ENCODE assay signal across 29 cellular contexts in genomic region chr1:22406722-22407495, GRCh38. TPM values are rescaled to one million over a fixed set of nuclear protein-coding genes. Genes with fewer than 3 reads are reported as not detected.
DNase-seq lines count a peak whose midpoint lies in the region; ATAC-seq, FAIRE-seq and TF ChIP-seq lines count a peak whose summit lies in the region.
"Had no signal": no experiment of that assay in that cellular context is flagged by ENCODE, and none has a peak within 500 bp of the region (broad histone marks: within the 10 kb centered on the region; RNA-seq: fewer than 3 reads in every experiment).

No MANE protein-coding gene starts in this region.

- H3K18ac ChIP-seq in H1 (ENCODE audit: extremely low read depth, low read length): no peak overlapping the region; the same call in 1 of the 2 replicates

- intact Hi-C loops in activated T-helper 1 cell treated with anti-CD3 and anti-CD28 coated beads, Interleukin-12 subunit alpha, Interleukin-12 subunit beta, Interleukin-2, Interleukin-4 antibody, amounts not matched to agents 30 ng/mL and 10 ng/mL and 1 ng/mL, durations not matched to agents 14 hours and 24 hours and 36 hours (cut with micrococcal nuclease): no loop called here

- H3F3A ChIP-seq in GM23338 (replicated peaks; ENCODE audit: low read depth): no peaks in the 10 kb centered on the region

- H3K56ac ChIP-seq in H1 (replicated peaks; ENCODE audit: insufficient read length, low read depth, low read length): no peak overlapping the region

- H2BK15ac ChIP-seq in H1 (ENCODE audit: low read length): no peak overlapping the region

- no peak overlapping the region for H3K23ac ChIP-seq in H1 (ENCODE audit: insufficient read length)

- H3K4ac ChIP-seq in H1 (replicated peaks; ENCODE audit: insufficient read length, low read depth, low read length): peak overlapping the region; percentile 25

- no peak overlapping the region for H4K5ac ChIP-seq in H1 (ENCODE audit: insufficient read length, low read depth, low read length)

- H4K91ac ChIP-seq in H1 (replicated peaks; ENCODE audit: insufficient read length, low read length): no peak overlapping the region

- H4K20me1 ChIP-seq in GM23338 (replicated peaks; ENCODE audit: insufficient read depth) (no peaks in the 10 kb centered on the region), H1 (replicated peaks in 1 of 2; ENCODE audit: control insufficient read depth in 1 of 2, insufficient read depth in 2 of 2, low read length in 2 of 2) (no peaks in the 10 kb centered on the region)

- no peak overlapping the region for H3K27ac Mint-ChIP-seq in GM23338
- H3K27ac Mint-ChIP-seq in activated T-helper 1 cell treated with anti-CD3 and anti-CD28 coated beads, Interleukin-12 subunit alpha, Interleukin-12 subunit beta, Interleukin-2, Interleukin-4 antibody, amounts not matched to agents 30 ng/mL and 10 ng/mL and 1 ng/mL, durations not matched to agents 14 hours and 24 hours and 36 hours: no peak overlapping the region
- H3K27ac Mint-ChIP-seq: activated CD4-positive, alpha-beta T cell treated with anti-CD3 and anti-CD28 coated beads, Interleukin-2, amount 10 ng/mL, durations not matched to agents 24 days and 14 days; B cell; CD8-positive, alpha-beta memory T cell; stimulated activated naive CD8-positive, alpha-beta T cell treated with anti-CD3 and anti-CD28 coated beads, Interleukin-15, Interleukin-2, amounts not matched to agents 100 ng/mL and 50 ng/mL, for 24 hours; WTC11 had no signal

- no peak overlapping the region for H3K4me2 ChIP-seq in GM23338
- no peak overlapping the region for H3K4me2 ChIP-seq in H1 (ENCODE audit: insufficient read depth in 1 of 2, low read depth in 2 of 2, low read length in 2 of 2)

- H3K9ac ChIP-seq in H1 (replicated peaks in 1 of 4; ENCODE audit: extremely low read depth in 1 of 4, low read depth in 3 of 4, low read length in 3 of 4): no peak overlapping the region

- H3K14ac ChIP-seq in H1 (ENCODE audit: insufficient read length): no peak overlapping the region

- peaks cover 6% of the 10 kb centered on the region; the same call in 1 of the 3 replicates for H3K9me3 Mint-ChIP-seq in GM23338
- no peaks in the 10 kb centered on the region for H3K9me3 Mint-ChIP-seq in activated T-helper 1 cell treated with anti-CD3 and anti-CD28 coated beads, Interleukin-12 subunit alpha, Interleukin-12 subunit beta, Interleukin-2, Interleukin-4 antibody, amounts not matched to agents 30 ng/mL and 10 ng/mL and 1 ng/mL, durations not matched to agents 14 hours and 24 hours and 36 hours
- H3K9me3 Mint-ChIP-seq: activated CD4-positive, alpha-beta T cell treated with anti-CD3 and anti-CD28 coated beads, Interleukin-2, amount 10 ng/mL, durations not matched to agents 24 days and 14 days; stimulated activated naive CD8-positive, alpha-beta T cell treated with anti-CD3 and anti-CD28 coated beads, Interleukin-15, Interleukin-2, amounts not matched to agents 100 ng/mL and 50 ng/mL, for 24 hours had no signal

- FAIRE-seq in H1 (lab: Jason Lieb, UNC): no peak
- FAIRE-seq: A204.1, endometrium, frontal cortex had no signal

- TF ChIP-seq POLR2A in H1 (IDR thresholded peaks at IDR 0.05; ENCODE audit: control extremely low read depth in 1 of 2, low read depth in 2 of 2, low read length in 2 of 2) (no peak), gastroesophageal sphincter (IDR thresholded peaks at IDR 0.05) (no peak)

- H3K9me3 ChIP-seq in H1 (ENCODE audit: insufficient read depth in 2 of 2, low read depth in 1 of 2, low read length in 1 of 2) (peaks cover 0 to 4% of the 10 kb centered on the region in 2 experiments; a peak in 1 of 4 replicates), gastroesophageal sphincter (no peaks in the 10 kb centered on the region)
- H3K9me3 ChIP-seq: esophagus muscularis mucosa, neutrophil, SJCRH30, testis had no signal

- no peak overlapping the region for H2BK20ac ChIP-seq in H1 (ENCODE audit: low read length)

- no peak for ATAC-seq in GM23338
- no peak for ATAC-seq in gastroesophageal sphincter
- no peak for ATAC-seq in HG03571 (IDR thresholded peaks at IDR 0.05; ENCODE audit: unreplicated experiment)
- ATAC-seq: HCT116, right cardiac atrium, WTC11 had no signal

- 86% methylated on average over 13 of the region's 13 CpGs; no CpG with 5 or more reads in 1 of the 2 experiments for WGBS in H1 (ENCODE audit: extremely low coverage in 1 of 2, insufficient coverage in 1 of 2, insufficient read length in 1 of 2, insufficient replicate concordance in 2 of 2, low coverage in 1 of 2, low lambda C conversion rate in 2 of 2, missing lambda C conversion rate in 1 of 2), 2 experiments
- WGBS in gastroesophageal sphincter (ENCODE audit: low coverage in 1 of 2), 2 donors: 68 to 77% methylated on average over 4 to 9 of the region's 13 CpGs

- H3K23me2 ChIP-seq in H1 (ENCODE audit: low read depth, low read length): peaks cover 3% of the 10 kb centered on the region; the same call in 1 of the 2 replicates

- no peaks in the 10 kb centered on the region for H3K36me3 ChIP-seq in GM23338 (ENCODE audit: insufficient read depth)
- H3K36me3 ChIP-seq in H1 (ENCODE audit: control insufficient read depth in 2 of 4, insufficient read depth in 4 of 4, low read length in 3 of 4): no peaks in the 10 kb centered on the region
- H3K36me3 ChIP-seq in gastroesophageal sphincter: no peaks in the 10 kb centered on the region
- H3K36me3 ChIP-seq: esophagus muscularis mucosa, neutrophil, SJCRH30 had no signal

- TF ChIP-seq CTCF in GM23338 (conservative IDR thresholded peaks at IDR 0.05; ENCODE audit: low read depth in 2 of 2) (no peak), H1 (IDR thresholded peaks at IDR 0.05; ENCODE audit: control extremely low read depth in 1 of 3, insufficient read depth in 1 of 3, low read depth in 1 of 3, low read length in 3 of 3) (no peak), gastroesophageal sphincter (IDR thresholded peaks at IDR 0.05) (no peak)

- peak overlapping the region; percentile 60; the same call in 1 of the 2 replicates for H2BK12ac ChIP-seq in H1 (ENCODE audit: low read depth, low read length)

- H2AK5ac ChIP-seq in H1 (ENCODE audit: low read depth, low read length): 0 out of 2 replicates have a peak overlapping the region, but pooled peaks have one; percentile 13

- H3K36me3 Mint-ChIP-seq in GM23338 (ENCODE audit: low read depth): no peaks in the 10 kb centered on the region
- no peaks in the 10 kb centered on the region for H3K36me3 Mint-ChIP-seq in activated T-helper 1 cell treated with anti-CD3 and anti-CD28 coated beads, Interleukin-12 subunit alpha, Interleukin-12 subunit beta, Interleukin-2, Interleukin-4 antibody, amounts not matched to agents 30 ng/mL and 10 ng/mL and 1 ng/mL, durations not matched to agents 14 hours and 24 hours and 36 hours (ENCODE audit: low read depth)
- H3K36me3 Mint-ChIP-seq: CD8-positive, alpha-beta memory T cell; WTC11 had no signal

- POLR2A ChIA-PET in H1 (lab: Charles Lee; ENCODE audit: partially characterized antibody): interaction anchor here (1.5 kb wide), 1 partner anchor 9 kb away, joined by 4 read pairs; no protein-coding TSS in a partner anchor

- H3K4me1 ChIP-seq in GM23338 (ENCODE audit: insufficient read depth) (0 out of 2 replicates have a peak, but pooled peaks cover 3% of the 10 kb centered on the region), H1 (replicated peaks in 1 of 4; ENCODE audit: control insufficient read depth in 3 of 4, insufficient read depth in 4 of 4, low read length in 3 of 4) (no peaks in the 10 kb centered on the region; a peak in 1 of 7 replicates), gastroesophageal sphincter (no peaks in the 10 kb centered on the region)
- H3K4me1 ChIP-seq: esophagus muscularis mucosa, SJCRH30, testis had no signal

- H3K27me3 ChIP-seq in GM23338 (ENCODE audit: insufficient read depth) (no peaks in the 10 kb centered on the region), H1 (replicated peaks in 1 of 4; ENCODE audit: control insufficient read depth in 3 of 4, extremely low read depth in 1 of 4, insufficient read depth in 3 of 4, low read length in 3 of 4) (no peaks in the 10 kb centered on the region), gastroesophageal sphincter (peaks cover 50% of the 10 kb centered on the region)
- H3K27me3 ChIP-seq: testis had no signal

- H3K4me3 ChIP-seq in GM23338 (no peak overlapping the region), H1 (ENCODE audit: extremely low read depth in 1 of 4, insufficient read depth in 2 of 4, low read depth in 3 of 4, low read length in 4 of 4) (no peak overlapping the region), gastroesophageal sphincter (no peak overlapping the region)
- H3K4me3 ChIP-seq: esophagus muscularis mucosa, SJCRH30, testis had no signal

- DNase-seq in AG08396 (ENCODE audit: low spot score) (peak; percentile 50), GM23338 (ENCODE audit: low spot score) (no peak), H1 (ENCODE audit: low read depth in 1 of 2, low spot score in 2 of 2) (no peak), mesenteric fat pad (ENCODE audit: low spot score) (peak; percentile 1), NCI-H1436 treated with DMSO at 0.1 percent for 48 hours (lab: John Stamatoyannopoulos, UW) (no peak)
- DNase-seq in activated T-helper 1 cell treated with anti-CD3 and anti-CD28 coated beads, Interleukin-12 subunit alpha, Interleukin-12 subunit beta, Interleukin-2, Interleukin-4 antibody, amounts not matched to agents 30 ng/mL and 10 ng/mL and 1 ng/mL, durations not matched to agents 14 hours and 24 hours and 36 hours (ENCODE audit: low spot score): no peak
- DNase-seq: activated CD4-positive, alpha-beta T cell treated with anti-CD3 and anti-CD28 coated beads, Interleukin-2, amount 10 ng/mL, durations not matched to agents 24 days and 14 days; activated CD8-positive, alpha-beta memory T cell treated with anti-CD3 and anti-CD28 coated beads for 24 hours; activated T-cell treated with anti-CD3 and anti-CD28 coated beads for 4 hours; CD8-positive, alpha-beta memory T cell; hippocampal formation; NCI-H2171; posterior cingulate gyrus; right cardiac atrium; RPMI8226; SJCRH30; stimulated activated CD4-positive, alpha-beta T cell treated with anti-CD3 and anti-CD28 coated beads, Interleukin-1b, Interleukin-23, amount 100 ng/mL, for 48 hours; testis had no signal

- TF ChIP-seq EP300 in H1 (IDR thresholded peaks at IDR 0.05; ENCODE audit: borderline replicate concordance in 1 of 2, low read depth in 2 of 2, low read length in 2 of 2): no peak
- TF ChIP-seq EP300 in gastroesophageal sphincter (IDR thresholded peaks at IDR 0.05): no peak

- no peaks in the 10 kb centered on the region for H3K79me1 ChIP-seq in H1 (ENCODE audit: low read depth, low read length)

- 0 out of 2 replicates have a peak overlapping the region, but pooled peaks have one; percentile 28 for H2AFZ ChIP-seq in GM23338
- no peak overlapping the region for H2AFZ ChIP-seq in H1 (ENCODE audit: low read length)

- H3K27ac ChIP-seq in GM23338 (ENCODE audit: low read depth) (no peak overlapping the region), H1 (ENCODE audit: low read depth, low read length) (no peak overlapping the region), gastroesophageal sphincter (no peak overlapping the region)
- H3K27ac ChIP-seq: esophagus muscularis mucosa, neutrophil, SJCRH30, testis had no signal

- no peak overlapping the region for H4K8ac ChIP-seq in H1 (ENCODE audit: extremely low read depth, insufficient read depth, low read length)

- H3K4me1 Mint-ChIP-seq in GM23338: peaks cover 7% of the 10 kb centered on the region
- no peaks in the 10 kb centered on the region for H3K4me1 Mint-ChIP-seq in activated T-helper 1 cell treated with anti-CD3 and anti-CD28 coated beads, Interleukin-12 subunit alpha, Interleukin-12 subunit beta, Interleukin-2, Interleukin-4 antibody, amounts not matched to agents 30 ng/mL and 10 ng/mL and 1 ng/mL, durations not matched to agents 14 hours and 24 hours and 36 hours (ENCODE audit: low read depth)
- H3K4me1 Mint-ChIP-seq: activated CD4-positive, alpha-beta T cell treated with anti-CD3 and anti-CD28 coated beads, Interleukin-2, amount 10 ng/mL, durations not matched to agents 24 days and 14 days; B cell; CD8-positive, alpha-beta memory T cell had no signal

- peaks cover 11% of the 10 kb centered on the region for H3K27me3 Mint-ChIP-seq in GM23338 (ENCODE audit: insufficient read depth, low read depth, poor library complexity)
- peaks cover 14% of the 10 kb centered on the region for H3K27me3 Mint-ChIP-seq in activated T-helper 1 cell treated with anti-CD3 and anti-CD28 coated beads, Interleukin-12 subunit alpha, Interleukin-12 subunit beta, Interleukin-2, Interleukin-4 antibody, amounts not matched to agents 30 ng/mL and 10 ng/mL and 1 ng/mL, durations not matched to agents 14 hours and 24 hours and 36 hours (ENCODE audit: insufficient read depth)

- no peak overlapping the region; the same call in 1 of the 2 replicates for H2BK5ac ChIP-seq in H1 (ENCODE audit: low read depth, low read length)

- no peak overlapping the region for H2BK120ac ChIP-seq in H1 (replicated peaks; ENCODE audit: low read depth, low read length)

- CTCF ChIA-PET in H1 (lab: Charles Lee; ENCODE audit: partially characterized antibody): interaction anchor here (0.5 to 2.6 kb wide), 4 partner anchors 10 to 1245 kb away, joined by 3 to 14 read pairs (median 4); no protein-coding TSS in a partner anchor

- H3K79me2 ChIP-seq in GM23338 (replicated peaks; ENCODE audit: insufficient read depth) (no peaks in the 10 kb centered on the region), H1 (ENCODE audit: control insufficient read depth in 1 of 2, insufficient read depth in 2 of 2, low read length in 2 of 2) (no peaks in the 10 kb centered on the region)

- no peaks in the 10 kb centered on the region for H3K9me2 ChIP-seq in GM23338 (ENCODE audit: insufficient read depth)

- no peak overlapping the region for H3K4me3 Mint-ChIP-seq in GM23338
- no peak overlapping the region for H3K4me3 Mint-ChIP-seq in activated T-helper 1 cell treated with anti-CD3 and anti-CD28 coated beads, Interleukin-12 subunit alpha, Interleukin-12 subunit beta, Interleukin-2, Interleukin-4 antibody, amounts not matched to agents 30 ng/mL and 10 ng/mL and 1 ng/mL, durations not matched to agents 14 hours and 24 hours and 36 hours
- H3K4me3 Mint-ChIP-seq: activated CD4-positive, alpha-beta T cell treated with anti-CD3 and anti-CD28 coated beads, Interleukin-2, amount 10 ng/mL, durations not matched to agents 24 days and 14 days; B cell; CD8-positive, alpha-beta memory T cell; stimulated activated naive CD8-positive, alpha-beta T cell treated with anti-CD3 and anti-CD28 coated beads, Interleukin-15, Interleukin-2, amounts not matched to agents 100 ng/mL and 50 ng/mL, for 24 hours; WTC11 had no signal

- TF ChIP-seq RAD21 in H1 (IDR thresholded peaks at IDR 0.05 in 1 of 2, conservative IDR thresholded peaks at IDR 0.05 in 1 of 2; ENCODE audit: low read depth in 2 of 2, low read length in 2 of 2): no peak

RNA-seq across cellular contexts. Expression of gene ZBTB40, which starts 44.7 kb away (rescaled TPM):
- 22.1 and 22.7 TPM in 2 replicates for total RNA-seq in GM23338 (2014; rRNA removed; shearing (Covaris generic))
- 3.1 TPM in 2 replicates for polyA plus RNA-seq in GM23338 (2016; fragmentation: Nextera tagmentation; extraction: Ambion mirVana)
- 16.6 and 19.3 TPM in 2 replicates for total RNA-seq in H1 (2021; fragmentation: NEBNext Ultra II Directional; extraction: Animal tissue kit (Norgen Biotek cat#: 25700))
- 3.1 and 5.1 TPM in 2 replicates for polyA plus RNA-seq in H1 (2011; rRNA removed)
- 4.9 TPM for polyA plus RNA-seq in H1 (2011; cell fraction: cytosol; rRNA removed)
- 20.2 TPM for polyA plus RNA-seq in H1 (2011; cell fraction: nucleus; rRNA removed)
- polyA plus RNA-seq in H1 (2012, experiment 1 of 2): 5.6 to 12.9 TPM (median 9.5 TPM) in 4 replicates
- polyA plus RNA-seq in H1 (2012, experiment 2 of 2): 1.8 TPM
- 7.7 TPM for polyA plus RNA-seq in H1 (2013, experiment 1 of 2)
- polyA plus RNA-seq in H1 (2013, experiment 2 of 2): 6.6 TPM
- 12.5 and 17.9 TPM in 2 replicates for polyA minus RNA-seq in H1 (2011; rRNA and poly(A)+ RNA removed)
- polyA minus RNA-seq in H1 (2011; cell fraction: cytosol; rRNA and poly(A)+ RNA removed): 7.0 TPM
- polyA minus RNA-seq in H1 (2011; cell fraction: nucleus; rRNA and poly(A)+ RNA removed): 11.8 TPM
- 17.4 TPM for total RNA-seq in mesenteric fat pad
- total RNA-seq in activated T-helper 1 cell treated with anti-CD3 and anti-CD28 coated beads, Interleukin-12 subunit alpha, Interleukin-12 subunit beta, Interleukin-2, Interleukin-4 antibody, amounts not matched to agents 30 ng/mL and 10 ng/mL and 1 ng/mL, durations not matched to agents 14 hours and 24 hours and 36 hours: 19.5 and 20.0 TPM in 2 replicates
- 10 to 100 TPM; 13.8 to 28.2 (median 18.4) TPM for total RNA-seq in gastroesophageal sphincter

Comparison
In these comparisons a context has a peak if more than half of its experiments do, and no peak if none do; other contexts are left out.
1. DNase-seq: peak in AG08396 (single experiment) and mesenteric fat pad (single experiment); none in GM23338 (single experiment), H1 (0 of 2), NCI-H1436 treated with DMSO at 0.1 percent for 48 hours (single experiment) and activated T-helper 1 cell treated with anti-CD3 and anti-CD28 coated beads, Interleukin-12 subunit alpha, Interleukin-12 subunit beta, Interleukin-2, Interleukin-4 antibody, amounts not matched to agents 30 ng/mL and 10 ng/mL and 1 ng/mL, durations not matched to agents 14 hours and 24 hours and 36 hours (single experiment).